Comparison of ENCODE assay signal across 2 cellular contexts in genomic region chr16:89288966-89289365, GRCh38.
TF ChIP-seq lines count a peak whose summit lies in the region.

No MANE protein-coding gene starts in this region.

TF ChIP-seq in HepG2, 621 proteins besides CTCF, POLR2A, EP300 and RAD21:
- TF ChIP-seq POLR2AphosphoS2 (IDR thresholded peaks at IDR 0.05; ENCODE audit: low read depth, low read length) (0 out of 2 replicates have a peak, but pooled peaks have one; percentile 40), ZNF567 (CRISPR knock-in tag; IDR thresholded peaks at IDR 0.05; ENCODE audit: borderline replicate concordance) (no peak), MXI1 (IDR thresholded peaks at IDR 0.05; ENCODE audit: borderline replicate concordance, low read depth, low read length) (no peak), ZNF614 (CRISPR knock-in tag; IDR thresholded peaks at IDR 0.05; ENCODE audit: borderline replicate concordance) (peak; percentile 8; the same call in 1 of the 2 replicates), AGO2 (optimal IDR thresholded peaks at IDR 0.05; ENCODE audit: low read depth, low read length) (peak; percentile 24)
- TF ChIP-seq, protein P1, sequence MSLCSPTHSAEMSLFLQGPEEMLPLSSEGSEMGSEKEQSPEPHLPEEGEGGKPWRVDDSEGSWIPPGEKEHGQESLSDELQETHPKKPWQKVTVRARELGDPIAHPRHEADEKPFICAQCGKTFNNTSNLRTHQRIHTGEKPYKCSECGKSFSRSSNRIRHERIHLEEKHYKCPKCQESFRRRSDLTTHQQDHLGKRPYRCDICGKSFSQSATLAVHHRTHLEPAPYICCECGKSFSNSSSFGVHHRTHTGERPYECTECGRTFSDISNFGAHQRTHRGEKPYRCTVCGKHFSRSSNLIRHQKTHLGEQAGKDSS (CRISPR knock-in tag; IDR thresholded peaks at IDR 0.05; ENCODE audit: borderline replicate concordance, low read depth) = no peak
- TF ChIP-seq, protein P2, sequence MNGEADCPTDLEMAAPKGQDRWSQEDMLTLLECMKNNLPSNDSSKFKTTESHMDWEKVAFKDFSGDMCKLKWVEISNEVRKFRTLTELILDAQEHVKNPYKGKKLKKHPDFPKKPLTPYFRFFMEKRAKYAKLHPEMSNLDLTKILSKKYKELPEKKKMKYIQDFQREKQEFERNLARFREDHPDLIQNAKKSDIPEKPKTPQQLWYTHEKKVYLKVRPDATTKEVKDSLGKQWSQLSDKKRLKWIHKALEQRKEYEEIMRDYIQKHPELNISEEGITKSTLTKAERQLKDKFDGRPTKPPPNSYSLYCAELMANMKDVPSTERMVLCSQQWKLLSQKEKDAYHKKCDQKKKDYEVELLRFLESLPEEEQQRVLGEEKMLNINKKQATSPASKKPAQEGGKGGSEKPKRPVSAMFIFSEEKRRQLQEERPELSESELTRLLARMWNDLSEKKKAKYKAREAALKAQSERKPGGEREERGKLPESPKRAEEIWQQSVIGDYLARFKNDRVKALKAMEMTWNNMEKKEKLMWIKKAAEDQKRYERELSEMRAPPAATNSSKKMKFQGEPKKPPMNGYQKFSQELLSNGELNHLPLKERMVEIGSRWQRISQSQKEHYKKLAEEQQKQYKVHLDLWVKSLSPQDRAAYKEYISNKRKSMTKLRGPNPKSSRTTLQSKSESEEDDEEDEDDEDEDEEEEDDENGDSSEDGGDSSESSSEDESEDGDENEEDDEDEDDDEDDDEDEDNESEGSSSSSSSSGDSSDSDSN (CRISPR knock-in tag; IDR thresholded peaks at IDR 0.05) = 0 out of 2 replicates have a peak, but pooled peaks have one; percentile 8

TF ChIP-seq in IMR-90, 13 proteins besides CTCF, POLR2A, EP300 and RAD21:
- TF ChIP-seq RCOR1 (IDR thresholded peaks at IDR 0.05; ENCODE audit: insufficient replicate concordance, low read length) (no peak), BHLHE40 (IDR thresholded peaks at IDR 0.05; ENCODE audit: low read depth, low read length) (no peak), MAZ (IDR thresholded peaks at IDR 0.05; ENCODE audit: borderline replicate concordance, low read depth, low read length) (no peak), ELK1 (IDR thresholded peaks at IDR 0.05; ENCODE audit: borderline replicate concordance, low read depth, low read length) (no peak), CEBPB (IDR thresholded peaks at IDR 0.05; ENCODE audit: low read depth, low read length) (no peak)
